Comparison of ENCODE assay signal across 21 cellular contexts in the genomic region with DNA sequence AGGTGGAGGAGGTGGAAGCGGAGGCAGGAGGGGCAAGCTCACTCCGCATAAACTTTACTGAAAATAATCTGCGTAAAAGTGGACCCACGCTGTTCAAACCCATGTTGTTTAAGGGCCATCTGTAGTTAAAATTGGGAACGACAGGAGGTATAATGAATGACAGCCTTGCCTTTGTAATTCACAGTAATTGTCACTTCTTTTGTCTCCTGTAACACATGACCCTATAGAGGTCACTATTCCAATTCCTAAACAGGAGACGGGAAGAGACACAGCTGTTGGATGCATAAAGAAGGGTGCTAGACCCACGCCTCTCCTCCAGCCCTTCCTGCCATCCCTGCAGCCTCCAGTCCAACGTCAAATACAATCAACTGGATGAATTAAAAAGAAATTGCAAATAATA.
"Had no signal": no experiment of that assay in that cellular context is flagged by ENCODE, and none has a peak within 500 bp of the region (broad histone marks: within the 10 kb centered on the region; RNA-seq: fewer than 3 reads in every experiment).

No MANE protein-coding gene starts in this region.

- DNase-seq: activated CD4-positive, alpha-beta memory T cell treated with anti-CD3 and anti-CD28 coated beads for 36 hours; activated CD4-positive, alpha-beta T cell treated with anti-CD3 and anti-CD28 coated beads for 48 hours; activated CD8-positive, alpha-beta memory T cell treated with anti-CD3 and anti-CD28 coated beads, Interleukin-2, amount 50 U/mL, for 4 hours; activated gamma-delta T cell treated with Interleukin-2 at 50 U/mL for 16 hours; activated naive CD4-positive, alpha-beta T cell treated with anti-CD3 and anti-CD28 coated beads, Interleukin-2, amount 50 U/mL, for 16 hours; activated T-cell treated with anti-CD3 and anti-CD28 coated beads, Interleukin-2, amount 50 U/mL, for 1 hour; amniotic stem cell; caudate nucleus; foreskin fibroblast; hippocampal formation; immature natural killer cell; naive thymus-derived CD4-positive, alpha-beta T cell; pancreas; sigmoid colon; small intestine; stimulated activated CD4-positive, alpha-beta T cell treated with anti-CD3 and anti-CD28 coated beads, Interleukin-4, amount 100 ng/mL, for 24 hours; trophoblast cell; uterus had no signal

- H3K27me3 ChIP-seq: pancreas, sigmoid colon, uterus had no signal

- H3K4me1 ChIP-seq: prostate gland, sigmoid colon, uterus had no signal

- H3K9me3 ChIP-seq: pancreas, prostate gland, sigmoid colon, thoracic aorta, uterus had no signal

- H3K4me3 ChIP-seq: pancreas, prostate gland, sigmoid colon, thoracic aorta, uterus had no signal

- H3K27ac ChIP-seq: pancreas, prostate gland, sigmoid colon, thoracic aorta, uterus, VCaP had no signal

- H3K36me3 ChIP-seq: uterus had no signal
